In the genomic region with DNA sequence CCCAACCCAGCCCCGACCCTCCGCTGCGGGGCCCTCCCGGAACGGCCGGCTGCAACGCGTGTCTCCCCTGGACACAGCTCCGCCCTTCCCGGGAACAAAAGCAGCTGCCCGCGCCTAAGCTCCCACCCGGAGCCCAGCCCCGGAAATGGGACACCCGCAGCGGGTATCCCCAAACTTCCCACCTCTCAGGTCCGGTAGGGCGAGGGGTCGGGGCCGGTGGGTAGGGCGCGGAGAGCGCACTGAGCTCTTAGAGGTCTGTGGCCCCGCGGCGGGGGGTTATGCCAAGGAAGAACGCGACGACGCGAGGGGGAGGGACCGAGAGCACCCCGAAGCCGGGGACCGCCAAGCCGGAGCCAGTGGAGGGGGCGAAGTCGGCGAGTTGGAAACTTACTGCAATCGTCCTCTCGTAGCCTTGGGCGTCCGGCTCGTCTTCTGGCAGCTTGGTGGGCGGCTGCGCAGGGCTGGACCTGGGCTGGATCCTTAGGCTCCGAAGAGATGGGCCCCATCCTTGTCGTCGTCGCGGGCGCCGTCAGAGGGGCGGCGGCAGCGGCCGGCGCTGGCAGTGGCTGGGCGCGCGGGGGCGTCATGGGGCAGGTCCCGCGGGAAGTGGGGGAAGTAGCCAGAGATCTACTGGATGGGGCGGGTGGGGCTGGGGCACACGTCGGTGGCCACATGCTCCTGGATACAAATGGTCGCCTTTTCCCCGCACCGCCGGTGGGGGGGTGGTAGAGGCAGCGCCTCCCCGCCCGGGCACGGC, we compare ENCODE assay signal across 8 cellular contexts. TPM values are rescaled to one million over a fixed set of nuclear protein-coding genes. Genes with fewer than 3 reads are reported as not detected.
DNase-seq lines count a peak whose midpoint lies in the region; ATAC-seq and TF ChIP-seq lines count a peak whose summit lies in the region.

No MANE protein-coding gene starts in this region.

- peaks cover 2% of the 10 kb centered on the region for H3K9me3 Mint-ChIP-seq in glutamatergic neuron (ENCODE audit: unreplicated experiment)

- TF ChIP-seq CTCF in glutamatergic neuron (IDR thresholded peaks at IDR 0.05; ENCODE audit: partially characterized antibody, unreplicated experiment) (no peak), GM13976 (IDR thresholded peaks at IDR 0.05; ENCODE audit: borderline replicate concordance, control extremely low read depth, extremely low read depth, insufficient read depth, missing control alignments) (no peak)

- ATAC-seq in SK-N-SH treated with all-trans-retinoic acid at 6 μM for 48 hours (peak; percentile 46; the same call in 2 of the 3 replicates), GM21381 (IDR thresholded peaks at IDR 0.05; ENCODE audit: unreplicated experiment) (no peak)

- in situ Hi-C loops in GM13976 (cut with MboI; ENCODE audit: low sequenced_read_pairs, unreplicated experiment) = no loop called here

- H3K4me3 Mint-ChIP-seq in glutamatergic neuron (ENCODE audit: unreplicated experiment) = peak overlapping the region; percentile 15

- H3K4me1 Mint-ChIP-seq in glutamatergic neuron (ENCODE audit: low read depth, unreplicated experiment) = peaks cover 4% of the 10 kb centered on the region

- H3K27ac Mint-ChIP-seq in glutamatergic neuron (ENCODE audit: unreplicated experiment) = no peak overlapping the region

- H3K36me3 Mint-ChIP-seq in glutamatergic neuron (ENCODE audit: unreplicated experiment) = peaks cover 7% of the 10 kb centered on the region

- peaks cover 17% of the 10 kb centered on the region for H3K27me3 Mint-ChIP-seq in glutamatergic neuron (ENCODE audit: unreplicated experiment)

- intact Hi-C loops in posterior vena cava (cut with DNase I) = no loop called here

- DNase-seq in COLO668 (lab: John Stamatoyannopoulos, UW; ENCODE audit: unreplicated experiment) = peak; percentile 17
- peak; percentile 41 for DNase-seq in glutamatergic neuron
- DNase-seq in posterior vena cava (ENCODE audit: low spot score) = peak; percentile 79
- DNase-seq in activated CD4-positive, alpha-beta T cell treated with anti-CD3 and anti-CD28 coated beads, Interleukin-2, amount 50 U/mL, for 48 hours = no peak
- DNase-seq in stimulated activated CD4-positive, alpha-beta T cell treated with anti-CD3 and anti-CD28 coated beads, Interleukin-1b, Interleukin-23, amount 100 ng/mL, for 48 hours = no peak
- DNase-seq in GM13976 (ENCODE audit: low spot score) = no peak

TF ChIP-seq in SK-N-SH treated with all-trans-retinoic acid at 6 μM for 48 hours, 23 proteins besides CTCF, POLR2A, EP300 and RAD21:
- no peak for TF ChIP-seq PPARA (CRISPR knock-in tag; IDR thresholded peaks at IDR 0.05; ENCODE audit: borderline replicate concordance)
- TF ChIP-seq, protein P1, sequence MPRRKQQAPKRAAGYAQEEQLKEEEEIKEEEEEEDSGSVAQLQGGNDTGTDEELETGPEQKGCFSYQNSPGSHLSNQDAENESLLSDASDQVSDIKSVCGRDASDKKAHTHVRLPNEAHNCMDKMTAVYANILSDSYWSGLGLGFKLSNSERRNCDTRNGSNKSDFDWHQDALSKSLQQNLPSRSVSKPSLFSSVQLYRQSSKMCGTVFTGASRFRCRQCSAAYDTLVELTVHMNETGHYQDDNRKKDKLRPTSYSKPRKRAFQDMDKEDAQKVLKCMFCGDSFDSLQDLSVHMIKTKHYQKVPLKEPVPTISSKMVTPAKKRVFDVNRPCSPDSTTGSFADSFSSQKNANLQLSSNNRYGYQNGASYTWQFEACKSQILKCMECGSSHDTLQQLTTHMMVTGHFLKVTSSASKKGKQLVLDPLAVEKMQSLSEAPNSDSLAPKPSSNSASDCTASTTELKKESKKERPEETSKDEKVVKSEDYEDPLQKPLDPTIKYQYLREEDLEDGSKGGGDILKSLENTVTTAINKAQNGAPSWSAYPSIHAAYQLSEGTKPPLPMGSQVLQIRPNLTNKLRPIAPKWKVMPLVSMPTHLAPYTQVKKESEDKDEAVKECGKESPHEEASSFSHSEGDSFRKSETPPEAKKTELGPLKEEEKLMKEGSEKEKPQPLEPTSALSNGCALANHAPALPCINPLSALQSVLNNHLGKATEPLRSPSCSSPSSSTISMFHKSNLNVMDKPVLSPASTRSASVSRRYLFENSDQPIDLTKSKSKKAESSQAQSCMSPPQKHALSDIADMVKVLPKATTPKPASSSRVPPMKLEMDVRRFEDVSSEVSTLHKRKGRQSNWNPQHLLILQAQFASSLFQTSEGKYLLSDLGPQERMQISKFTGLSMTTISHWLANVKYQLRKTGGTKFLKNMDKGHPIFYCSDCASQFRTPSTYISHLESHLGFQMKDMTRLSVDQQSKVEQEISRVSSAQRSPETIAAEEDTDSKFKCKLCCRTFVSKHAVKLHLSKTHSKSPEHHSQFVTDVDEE (CRISPR knock-in tag; IDR thresholded peaks at IDR 0.05) = no peak

RNA-seq across cellular contexts. Expression of a gene that starts 6.9 kb away (rescaled TPM):
- total RNA-seq in glutamatergic neuron (ENCODE audit: unreplicated experiment) (4.7 TPM), posterior vena cava (under 1 TPM in 1 of 2 donors, not detected in 1; 0.19 TPM)

RNA-seq across cellular contexts. Expression of a gene that starts 11.1 kb away (rescaled TPM):
- total RNA-seq in glutamatergic neuron (ENCODE audit: unreplicated experiment) (44.5 TPM), posterior vena cava (1 to 10 TPM; 3.7 to 6.3 TPM)

RNA-seq across cellular contexts. Expression of a gene that starts 44.5 kb away (rescaled TPM):
- 4.9 TPM for total RNA-seq in glutamatergic neuron (ENCODE audit: unreplicated experiment)
- 1 to 10 TPM; 4.1 to 4.6 TPM for total RNA-seq in posterior vena cava

Comparison
In these comparisons a context has a peak if more than half of its experiments do, and no peak if none do; other contexts are left out.
1. DNase-seq: peak in COLO668 (single experiment), glutamatergic neuron (single experiment) and posterior vena cava (single experiment); none in activated CD4-positive, alpha-beta T cell treated with anti-CD3 and anti-CD28 coated beads, Interleukin-2, amount 50 U/mL, for 48 hours (0 of 2), stimulated activated CD4-positive, alpha-beta T cell treated with anti-CD3 and anti-CD28 coated beads, Interleukin-1b, Interleukin-23, amount 100 ng/mL, for 48 hours (single experiment) and GM13976 (single experiment).